ENCODE assay signal across 17 cellular contexts in the genomic region with DNA sequence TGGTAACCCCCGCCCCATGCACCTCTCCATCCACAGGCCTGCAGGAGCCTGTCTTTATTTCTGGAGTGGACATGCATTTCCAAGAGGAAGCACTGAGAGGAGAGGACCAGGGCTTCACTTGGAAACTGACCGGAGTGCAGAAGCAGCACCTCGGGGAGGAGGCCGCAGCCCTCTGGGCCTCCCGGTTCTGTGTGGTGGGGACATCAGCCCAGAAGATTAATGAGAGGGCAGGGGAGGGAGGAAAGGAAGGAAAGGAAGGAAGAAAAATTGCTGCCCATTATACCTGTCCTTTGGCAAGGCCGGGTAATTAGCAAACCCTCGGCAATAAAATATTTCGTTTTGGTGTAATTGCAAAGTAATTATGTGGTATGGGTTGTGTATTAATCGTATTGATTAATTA.
DNase-seq lines count a peak whose midpoint lies in the region; TF ChIP-seq lines count a peak whose summit lies in the region.
"Had no signal": no experiment of that assay in that cellular context is flagged by ENCODE, and none has a peak within 500 bp of the region (broad histone marks: within the 10 kb centered on the region; RNA-seq: fewer than 3 reads in every experiment).

No MANE protein-coding gene starts in this region.

- H3K36me3 Mint-ChIP-seq in brain (peaks cover 4% of the 10 kb centered on the region), nephron (ENCODE audit: low read depth) (no peaks in the 10 kb centered on the region)
- peaks cover 2% of the 10 kb centered on the region for H3K36me3 Mint-ChIP-seq in activated naive CD4-positive, alpha-beta T cell treated with anti-CD3 and anti-CD28 coated beads, Interleukin-2, amount 10 ng/mL, durations not matched to agents 7 days and 5 days

- H3K36me3 ChIP-seq in NT2/D1 (ENCODE audit: insufficient read depth, insufficient read length, low read length) (peaks cover 45% of the 10 kb centered on the region), sigmoid colon (peaks cover 0 to 3% (median 0%) of the 10 kb centered on the region in 4 donors)
- H3K36me3 ChIP-seq: BE2C, HAP-1 had no signal

- H3K9me3 ChIP-seq in NT2/D1 (ENCODE audit: insufficient read depth, low read length) (no peaks in the 10 kb centered on the region), sigmoid colon (no peaks in the 10 kb centered on the region)
- H3K9me3 ChIP-seq: A549, BE2C, HAP-1 had no signal

- CTCF ChIA-PET in activated naive CD4-positive, alpha-beta T cell treated with anti-CD3 and anti-CD28 coated beads, Interleukin-2, amount 10 ng/mL, durations not matched to agents 7 days and 5 days (lab: Charles Lee) = no interaction called here

- DNase-seq in NT2/D1 (ENCODE audit: low read depth, low spot score) = no peak
- no peak for DNase-seq in sigmoid colon
- no peak for DNase-seq in MV-4-11 (lab: John Stamatoyannopoulos, UW)
- no peak for DNase-seq in NCI-H226
- no peak for DNase-seq in DMS53 treated with DMSO at 0.1 percent for 48 hours (lab: John Stamatoyannopoulos, UW; ENCODE audit: unreplicated experiment)
- DNase-seq in activated naive CD4-positive, alpha-beta T cell treated with anti-CD3 and anti-CD28 coated beads, Interleukin-2, amount 10 ng/mL, durations not matched to agents 7 days and 5 days = no peak
- DNase-seq: BE2C; CD4-positive, alpha-beta memory T cell; COR-L47; DMS153; DND-41; GDM1 had no signal

- peak overlapping the region; percentile 18 for H3K9ac ChIP-seq in NT2/D1 (ENCODE audit: insufficient read length, low read depth)

- no peaks in the 10 kb centered on the region for H3K27me3 Mint-ChIP-seq in brain
- H3K27me3 Mint-ChIP-seq in nephron (ENCODE audit: low read depth) = peaks cover 5% of the 10 kb centered on the region
- H3K27me3 Mint-ChIP-seq in activated naive CD4-positive, alpha-beta T cell treated with anti-CD3 and anti-CD28 coated beads, Interleukin-2, amount 10 ng/mL, durations not matched to agents 7 days and 5 days = peaks cover 12% of the 10 kb centered on the region
- H3K27me3 Mint-ChIP-seq: CD4-positive, alpha-beta memory T cell had no signal

- TF ChIP-seq CTCF in brain (conservative IDR thresholded peaks at IDR 0.05) (no peak), nephron (IDR thresholded peaks at IDR 0.05; ENCODE audit: unreplicated experiment in 3 of 3) (no peak), sigmoid colon (IDR thresholded peaks at IDR 0.05) (no peak)

- no peak for TF ChIP-seq EP300 in sigmoid colon (IDR thresholded peaks at IDR 0.05)

- H3K4me3 ChIP-seq in NT2/D1 (ENCODE audit: insufficient read length, low read depth) (no peak overlapping the region), sigmoid colon (no peak overlapping the region)
- H3K4me3 ChIP-seq: A549, HAP-1 had no signal

- no peak for TF ChIP-seq POLR2A in sigmoid colon (IDR thresholded peaks at IDR 0.05)

- peaks cover 53% of the 10 kb centered on the region for H3K4me1 ChIP-seq in NT2/D1 (ENCODE audit: insufficient read depth, insufficient read length)
- peaks cover 0 to 52% (median 42%) of the 10 kb centered on the region in 4 donors for H3K4me1 ChIP-seq in sigmoid colon
- H3K4me1 ChIP-seq: BE2C, HAP-1 had no signal

- H3K9me3 Mint-ChIP-seq in brain = no peaks in the 10 kb centered on the region
- H3K9me3 Mint-ChIP-seq in nephron = no peaks in the 10 kb centered on the region
- H3K9me3 Mint-ChIP-seq in activated naive CD4-positive, alpha-beta T cell treated with anti-CD3 and anti-CD28 coated beads, Interleukin-2, amount 10 ng/mL, durations not matched to agents 7 days and 5 days = no peaks in the 10 kb centered on the region
- H3K9me3 Mint-ChIP-seq: CD4-positive, alpha-beta memory T cell had no signal

- H3K27me3 ChIP-seq in NT2/D1 (ENCODE audit: insufficient read depth, insufficient read length) (no peaks in the 10 kb centered on the region), sigmoid colon (no peaks in the 10 kb centered on the region)
- H3K27me3 ChIP-seq: BE2C had no signal

- H3K4me1 Mint-ChIP-seq in brain (peaks cover 71% of the 10 kb centered on the region), nephron (peaks cover 6% of the 10 kb centered on the region)
- no peaks in the 10 kb centered on the region for H3K4me1 Mint-ChIP-seq in activated naive CD4-positive, alpha-beta T cell treated with anti-CD3 and anti-CD28 coated beads, Interleukin-2, amount 10 ng/mL, durations not matched to agents 7 days and 5 days

- H3K27ac Mint-ChIP-seq in brain (peak overlapping the region in 3 of 5 experiments; percentile 79 to 86 (median 79)), nephron (peak overlapping the region in 2 of 3 experiments; percentile 4 to 18)
- H3K27ac Mint-ChIP-seq in activated naive CD4-positive, alpha-beta T cell treated with anti-CD3 and anti-CD28 coated beads, Interleukin-2, amount 10 ng/mL, durations not matched to agents 7 days and 5 days = no peak overlapping the region

- H3K27ac ChIP-seq in sigmoid colon = peak overlapping the region; percentile 54 to 97 (median 84)
- H3K27ac ChIP-seq: C4-2B had no signal

- H3K4me3 Mint-ChIP-seq in brain (no peak overlapping the region), nephron (no peak overlapping the region)
- no peak overlapping the region for H3K4me3 Mint-ChIP-seq in activated naive CD4-positive, alpha-beta T cell treated with anti-CD3 and anti-CD28 coated beads, Interleukin-2, amount 10 ng/mL, durations not matched to agents 7 days and 5 days

- intact Hi-C loops in sigmoid colon (cut with DNase I) = no loop called here

- whole genome bisulfite sequencing in sigmoid colon, 2 donors = 40 to 72% methylated on average over 9 of the region's 9 CpGs
